ENCODE assay signal across 2 cellular contexts in genomic region chr14:100305446-100306255, GRCh38.
TF ChIP-seq lines count a peak whose summit lies in the region.

No MANE protein-coding gene starts in this region.

TF ChIP-seq in A549, 52 proteins besides CTCF, POLR2A, EP300 and RAD21 (continued from another document):
- TF ChIP-seq HES2 (IDR thresholded peaks at IDR 0.05) (no peak), CBX8 (IDR thresholded peaks at IDR 0.05) (no peak), NR3C1 (IDR thresholded peaks at IDR 0.05) (no peak), EHMT2 (IDR thresholded peaks at IDR 0.05; ENCODE audit: low read depth) (no peak), E2F6 (IDR thresholded peaks at IDR 0.05; ENCODE audit: borderline replicate concordance, low read depth) (no peak), GATA3 (IDR thresholded peaks at IDR 0.05; ENCODE audit: borderline replicate concordance) (no peak), HOXB5 (CRISPR knock-in tag; IDR thresholded peaks at IDR 0.05) (no peak)
TF ChIP-seq in A549: peak in this region for 1.

TF ChIP-seq in GM12878, 131 proteins besides CTCF, POLR2A, EP300 and RAD21 (continued from another document):
- TF ChIP-seq BCL3 (IDR thresholded peaks at IDR 0.05; ENCODE audit: borderline replicate concordance, insufficient read depth, low read depth, low read length, poor library complexity, severe bottlenecking) = no peak
- TF ChIP-seq SIN3A (IDR thresholded peaks at IDR 0.05; ENCODE audit: low read depth, low read length) = peak; percentile 19; the same call in 1 of the 2 replicates
- no peak for TF ChIP-seq SREBF2 (IDR thresholded peaks at IDR 0.05; ENCODE audit: low read length)
- TF ChIP-seq SUZ12 (IDR thresholded peaks at IDR 0.05; ENCODE audit: unreplicated experiment) = peak; percentile 20
- TF ChIP-seq MXI1 (IDR thresholded peaks at IDR 0.05; ENCODE audit: low read depth, low read length) = no peak
- no peak for TF ChIP-seq CEBPZ (IDR thresholded peaks at IDR 0.05; ENCODE audit: low read depth, low read length)
- no peak for TF ChIP-seq IRF5 (IDR thresholded peaks at IDR 0.05; ENCODE audit: borderline replicate concordance)
- TF ChIP-seq YBX1 (IDR thresholded peaks at IDR 0.05) = no peak
